ENCODE assay signal across 9 cellular contexts in the genomic region with DNA sequence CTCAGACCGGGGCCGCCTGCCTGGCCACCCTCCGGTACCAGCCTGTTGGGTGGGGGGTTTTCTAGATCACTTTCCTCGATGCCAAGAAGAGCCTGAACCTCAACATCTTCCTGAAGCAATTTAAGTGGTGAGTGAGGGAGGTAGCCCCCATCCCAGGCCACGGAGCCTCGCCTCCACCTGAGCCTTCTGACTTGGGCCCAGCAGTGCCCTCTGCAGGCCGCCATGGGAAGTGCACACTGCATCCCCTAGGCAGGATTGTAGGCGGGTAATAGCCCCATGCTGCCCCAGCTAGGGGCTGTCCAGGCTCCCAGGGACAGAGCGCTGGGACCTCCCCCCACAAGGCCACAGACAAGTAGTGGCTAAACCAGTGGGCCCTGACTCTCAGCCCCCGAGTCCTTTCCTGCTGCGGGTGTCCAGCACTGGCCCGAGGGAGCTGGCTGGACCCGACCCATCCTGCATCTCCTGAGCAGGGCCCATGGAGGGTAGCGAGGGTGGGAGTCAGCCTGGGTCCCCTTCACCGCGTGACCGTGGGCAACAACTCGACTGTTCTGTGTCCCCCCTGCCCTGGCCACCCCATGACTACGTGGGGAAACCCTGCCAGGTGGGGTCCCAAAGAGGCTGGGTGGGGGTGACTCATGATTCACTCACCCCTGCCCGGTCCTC. TPM values are rescaled to one million over a fixed set of nuclear protein-coding genes. Genes with fewer than 3 reads are reported as not detected.
DNase-seq lines count a peak whose midpoint lies in the region; ATAC-seq, FAIRE-seq and TF ChIP-seq lines count a peak whose summit lies in the region.
"Had no signal": no experiment of that assay in that cellular context is flagged by ENCODE, and none has a peak within 500 bp of the region (broad histone marks: within the 10 kb centered on the region; RNA-seq: fewer than 3 reads in every experiment).

No MANE protein-coding gene starts in this region.

- H3K36me3 ChIP-seq in kidney (ENCODE audit: control insufficient read depth in 1 of 2, insufficient read depth in 2 of 2, low read length in 2 of 2) = peaks cover 7 to 14% of the 10 kb centered on the region in 2 donors

- FAIRE-seq in kidney (lab: Jason Lieb, UNC) = no peak

- in situ Hi-C loops in ACHN (cut with HindIII; ENCODE audit: low pct_ligation_motif_present, low pct_unique_long_range_greater_than_20kb, low sequenced_read_pairs) = no loop called here
- in situ Hi-C loops in GM13977 (cut with MboI; ENCODE audit: low pct_unique_long_range_greater_than_20kb, low sequenced_read_pairs, unreplicated experiment) = no loop called here

- H3K27ac Mint-ChIP-seq in MCF 10A (ENCODE audit: low read depth, unreplicated experiment) = no peak overlapping the region
- H3K27ac Mint-ChIP-seq: stimulated activated naive CD8-positive, alpha-beta T cell treated with anti-CD3 and anti-CD28 coated beads, Interleukin-15, Interleukin-2, amounts not matched to agents 100 ng/mL and 50 ng/mL, for 24 hours had no signal

- TF ChIP-seq CTCF in GM13977 (IDR thresholded peaks at IDR 0.05; ENCODE audit: extremely low read depth, insufficient read depth, missing control alignments) (peak; percentile 99), VCaP (conservative IDR thresholded peaks at IDR 0.05) (peak; percentile 95), MCF 10A (IDR thresholded peaks at IDR 0.05; ENCODE audit: unreplicated experiment) (peak; percentile 94), kidney (IDR thresholded peaks at IDR 0.05; ENCODE audit: borderline replicate concordance, extremely low read depth, insufficient read depth) (peak; percentile 94)

- intact Hi-C loops in MCF 10A (cut with micrococcal nuclease) = loop anchor here (1.0 kb wide), 2 partner anchors 19 to 58 kb away; partner anchors contain the start of gene INF2
- intact Hi-C loops in kidney (cut with DNase I) = no loop called here

- no peaks in the 10 kb centered on the region for H3K9me3 ChIP-seq in kidney (ENCODE audit: control insufficient read depth in 1 of 2, low read length in 2 of 2)

- CTCF ChIA-PET in MCF 10A (lab: Yijun Ruan, JAX) = interaction anchor here (0.6 to 2.4 kb wide), 11 partner anchors 11 to 930 kb away, joined by 3 to 12 read pairs (median 5); partner anchors contain the start of gene ADSS1

- H3K27ac ChIP-seq in VCaP (no peak overlapping the region), kidney (ENCODE audit: low read depth in 2 of 2, low read length in 2 of 2) (no peak overlapping the region)

- ATAC-seq in GM18868 (IDR thresholded peaks at IDR 0.05; ENCODE audit: unreplicated experiment) = no peak

- H3K4me1 Mint-ChIP-seq in MCF 10A (ENCODE audit: insufficient read depth, unreplicated experiment) = peaks cover 6% of the 10 kb centered on the region

- peaks cover 40% of the 10 kb centered on the region for H3K36me3 Mint-ChIP-seq in MCF 10A (ENCODE audit: insufficient read depth, unreplicated experiment)

- no TSS peak for BruUV-seq in MCF 10A (replicated peaks; lab: Mats Ljungman, UMichigan)

- DNase-seq in ACHN = peak; percentile 57
- peak; percentile 97 for DNase-seq in GM13977 (ENCODE audit: low spot score)
- DNase-seq in NCI-H1048 (lab: John Stamatoyannopoulos, UW) = peak; percentile 65
- DNase-seq in MCF 10A (ENCODE audit: unreplicated experiment) = peak; percentile 72
- DNase-seq in kidney = no peak
- DNase-seq in stimulated activated CD4-positive, alpha-beta T cell treated with anti-CD3 and anti-CD28 coated beads, Interleukin-4, amount 100 ng/mL, for 1 hour = peak; percentile 76

- POLR2A ChIA-PET in MCF 10A (lab: Yijun Ruan, JAX) = no interaction called here

- H3K9ac ChIP-seq in kidney (ENCODE audit: low read length in 2 of 2) = peak overlapping the region in 1 of 2 donors; percentile 7

- H3K9me3 Mint-ChIP-seq in MCF 10A (ENCODE audit: unreplicated experiment) = no peaks in the 10 kb centered on the region
- H3K9me3 Mint-ChIP-seq: stimulated activated naive CD8-positive, alpha-beta T cell treated with anti-CD3 and anti-CD28 coated beads, Interleukin-15, Interleukin-2, amounts not matched to agents 100 ng/mL and 50 ng/mL, for 24 hours had no signal

- H3K4me3 ChIP-seq in kidney (ENCODE audit: low read length in 2 of 2) = no peak overlapping the region

- H3K4me3 Mint-ChIP-seq in MCF 10A (ENCODE audit: unreplicated experiment) = no peak overlapping the region
- H3K4me3 Mint-ChIP-seq: stimulated activated naive CD8-positive, alpha-beta T cell treated with anti-CD3 and anti-CD28 coated beads, Interleukin-15, Interleukin-2, amounts not matched to agents 100 ng/mL and 50 ng/mL, for 24 hours had no signal

- no peaks in the 10 kb centered on the region for H3K27me3 Mint-ChIP-seq in MCF 10A (ENCODE audit: insufficient read depth, unreplicated experiment)
- H3K27me3 Mint-ChIP-seq: stimulated activated naive CD8-positive, alpha-beta T cell treated with anti-CD3 and anti-CD28 coated beads, Interleukin-15, Interleukin-2, amounts not matched to agents 100 ng/mL and 50 ng/mL, for 24 hours had no signal

- no peaks in the 10 kb centered on the region for H3K4me1 ChIP-seq in kidney (ENCODE audit: control insufficient read depth in 1 of 2, insufficient read depth in 1 of 2, low read depth in 1 of 2, low read length in 2 of 2)

RNA-seq across cellular contexts. Expression of gene ADSS1, which starts 15.3 kb away (rescaled TPM):
- total RNA-seq in MCF 10A (2022) (2.9 and 5.2 TPM in 2 replicates), kidney (7.5 TPM)
- 16.5 TPM for polyA plus RNA-seq in kidney (ENCODE audit: insufficient read depth, low read depth, low replicate concordance)

RNA-seq across cellular contexts. Expression of gene INF2, which starts 19.3 kb away (rescaled TPM):
- total RNA-seq in MCF 10A (2022) (91.6 and 102 TPM in 2 replicates), kidney (82.7 TPM)
- 58.5 TPM for polyA plus RNA-seq in kidney (ENCODE audit: insufficient read depth, low read depth, low replicate concordance)

RNA-seq across cellular contexts. Expression of gene SIVA1, which starts 44.2 kb away (rescaled TPM):
- 63.3 and 72.7 TPM in 2 replicates for total RNA-seq in MCF 10A (2022)
- total RNA-seq in kidney = 65.7 TPM
- polyA plus RNA-seq in kidney (ENCODE audit: insufficient read depth, low read depth, low replicate concordance) = 124 TPM
